In the genomic region with DNA sequence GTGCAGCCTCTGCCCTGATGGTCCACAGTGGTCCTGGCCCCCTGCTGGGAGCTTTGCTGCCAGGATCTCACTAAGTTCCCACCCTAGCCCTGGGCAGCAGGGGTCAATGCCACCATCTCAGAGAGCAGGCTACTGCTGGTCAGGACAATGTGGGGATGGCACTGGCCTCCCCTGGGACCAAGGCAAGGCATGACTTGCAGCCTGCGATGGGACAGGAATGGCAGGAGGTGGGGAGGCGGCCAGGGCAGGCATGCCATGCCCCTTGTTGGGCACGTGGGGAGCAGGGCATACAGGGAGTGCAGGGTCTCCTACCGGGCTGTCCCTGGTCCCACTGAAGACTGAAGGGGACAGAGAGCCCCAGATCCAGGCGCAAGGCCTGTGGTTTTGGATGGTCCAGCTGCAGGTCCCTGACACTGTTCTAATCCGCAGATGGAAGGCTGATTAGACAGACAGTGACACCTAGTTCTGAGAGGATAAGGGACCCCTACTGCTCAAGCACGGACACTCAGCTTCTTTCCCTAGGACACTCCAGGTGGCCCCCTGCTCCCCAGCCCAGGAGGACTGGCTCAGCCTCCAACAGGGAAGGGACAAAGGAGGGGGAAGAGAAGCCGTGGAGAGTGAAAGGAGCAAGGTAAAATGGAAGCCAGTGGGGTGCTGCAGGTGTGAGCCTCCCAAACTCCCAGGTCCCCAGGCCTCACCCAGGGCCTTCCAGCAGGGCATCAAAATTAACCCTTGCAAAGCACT, we compare ENCODE assay signal across 1 cellular context.
TF ChIP-seq lines count a peak whose summit lies in the region.

No MANE protein-coding gene starts in this region.

TF ChIP-seq in GM23338, 12 proteins besides CTCF, POLR2A, EP300 and RAD21 (continued from another document):
- TF ChIP-seq, protein P1, sequence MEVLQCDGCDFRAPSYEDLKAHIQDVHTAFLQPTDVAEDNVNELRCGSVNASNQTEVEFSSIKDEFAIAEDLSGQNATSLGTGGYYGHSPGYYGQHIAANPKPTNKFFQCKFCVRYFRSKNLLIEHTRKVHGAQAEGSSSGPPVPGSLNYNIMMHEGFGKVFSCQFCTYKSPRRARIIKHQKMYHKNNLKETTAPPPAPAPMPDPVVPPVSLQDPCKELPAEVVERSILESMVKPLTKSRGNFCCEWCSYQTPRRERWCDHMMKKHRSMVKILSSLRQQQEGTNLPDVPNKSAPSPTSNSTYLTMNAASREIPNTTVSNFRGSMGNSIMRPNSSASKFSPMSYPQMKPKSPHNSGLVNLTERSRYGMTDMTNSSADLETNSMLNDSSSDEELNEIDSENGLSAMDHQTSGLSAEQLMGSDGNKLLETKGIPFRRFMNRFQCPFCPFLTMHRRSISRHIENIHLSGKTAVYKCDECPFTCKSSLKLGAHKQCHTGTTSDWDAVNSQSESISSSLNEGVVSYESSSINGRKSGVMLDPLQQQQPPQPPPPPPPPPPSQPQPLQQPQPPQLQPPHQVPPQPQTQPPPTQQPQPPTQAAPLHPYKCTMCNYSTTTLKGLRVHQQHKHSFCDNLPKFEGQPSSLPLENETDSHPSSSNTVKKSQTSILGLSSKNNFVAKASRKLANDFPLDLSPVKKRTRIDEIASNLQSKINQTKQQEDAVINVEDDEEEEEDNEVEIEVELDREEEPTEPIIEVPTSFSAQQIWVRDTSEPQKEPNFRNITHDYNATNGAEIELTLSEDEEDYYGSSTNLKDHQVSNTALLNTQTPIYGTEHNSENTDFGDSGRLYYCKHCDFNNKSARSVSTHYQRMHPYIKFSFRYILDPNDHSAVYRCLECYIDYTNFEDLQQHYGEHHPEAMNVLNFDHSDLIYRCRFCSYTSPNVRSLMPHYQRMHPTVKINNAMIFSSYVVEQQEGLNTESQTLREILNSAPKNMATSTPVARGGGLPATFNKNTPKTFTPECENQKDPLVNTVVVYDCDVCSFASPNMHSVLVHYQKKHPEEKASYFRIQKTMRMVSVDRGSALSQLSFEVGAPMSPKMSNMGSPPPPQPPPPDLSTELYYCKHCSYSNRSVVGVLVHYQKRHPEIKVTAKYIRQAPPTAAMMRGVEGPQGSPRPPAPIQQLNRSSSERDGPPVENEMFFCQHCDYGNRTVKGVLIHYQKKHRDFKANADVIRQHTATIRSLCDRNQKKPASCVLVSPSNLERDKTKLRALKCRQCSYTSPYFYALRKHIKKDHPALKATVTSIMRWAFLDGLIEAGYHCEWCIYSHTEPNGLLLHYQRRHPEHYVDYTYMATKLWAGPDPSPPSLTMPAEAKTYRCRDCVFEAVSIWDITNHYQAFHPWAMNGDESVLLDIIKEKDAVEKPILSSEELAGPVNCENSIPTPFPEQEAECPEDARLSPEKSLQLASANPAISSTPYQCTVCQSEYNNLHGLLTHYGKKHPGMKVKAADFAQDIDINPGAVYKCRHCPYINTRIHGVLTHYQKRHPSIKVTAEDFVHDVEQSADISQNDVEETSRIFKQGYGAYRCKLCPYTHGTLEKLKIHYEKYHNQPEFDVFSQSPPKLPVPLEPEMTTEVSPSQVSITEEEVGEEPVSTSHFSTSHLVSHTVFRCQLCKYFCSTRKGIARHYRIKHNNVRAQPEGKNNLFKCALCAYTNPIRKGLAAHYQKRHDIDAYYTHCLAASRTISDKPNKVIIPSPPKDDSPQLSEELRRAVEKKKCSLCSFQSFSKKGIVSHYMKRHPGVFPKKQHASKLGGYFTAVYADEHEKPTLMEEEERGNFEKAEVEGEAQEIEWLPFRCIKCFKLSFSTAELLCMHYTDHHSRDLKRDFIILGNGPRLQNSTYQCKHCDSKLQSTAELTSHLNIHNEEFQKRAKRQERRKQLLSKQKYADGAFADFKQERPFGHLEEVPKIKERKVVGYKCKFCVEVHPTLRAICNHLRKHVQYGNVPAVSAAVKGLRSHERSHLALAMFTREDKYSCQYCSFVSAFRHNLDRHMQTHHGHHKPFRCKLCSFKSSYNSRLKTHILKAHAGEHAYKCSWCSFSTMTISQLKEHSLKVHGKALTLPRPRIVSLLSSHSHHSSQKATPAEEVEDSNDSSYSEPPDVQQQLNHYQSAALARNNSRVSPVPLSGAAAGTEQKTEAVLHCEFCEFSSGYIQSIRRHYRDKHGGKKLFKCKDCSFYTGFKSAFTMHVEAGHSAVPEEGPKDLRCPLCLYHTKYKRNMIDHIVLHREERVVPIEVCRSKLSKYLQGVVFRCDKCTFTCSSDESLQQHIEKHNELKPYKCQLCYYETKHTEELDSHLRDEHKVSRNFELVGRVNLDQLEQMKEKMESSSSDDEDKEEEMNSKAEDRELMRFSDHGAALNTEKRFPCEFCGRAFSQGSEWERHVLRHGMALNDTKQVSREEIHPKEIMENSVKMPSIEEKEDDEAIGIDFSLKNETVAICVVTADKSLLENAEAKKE (CRISPR knock-in tag; IDR thresholded peaks at IDR 0.05), result no peak
- TF ChIP-seq, protein P2, sequence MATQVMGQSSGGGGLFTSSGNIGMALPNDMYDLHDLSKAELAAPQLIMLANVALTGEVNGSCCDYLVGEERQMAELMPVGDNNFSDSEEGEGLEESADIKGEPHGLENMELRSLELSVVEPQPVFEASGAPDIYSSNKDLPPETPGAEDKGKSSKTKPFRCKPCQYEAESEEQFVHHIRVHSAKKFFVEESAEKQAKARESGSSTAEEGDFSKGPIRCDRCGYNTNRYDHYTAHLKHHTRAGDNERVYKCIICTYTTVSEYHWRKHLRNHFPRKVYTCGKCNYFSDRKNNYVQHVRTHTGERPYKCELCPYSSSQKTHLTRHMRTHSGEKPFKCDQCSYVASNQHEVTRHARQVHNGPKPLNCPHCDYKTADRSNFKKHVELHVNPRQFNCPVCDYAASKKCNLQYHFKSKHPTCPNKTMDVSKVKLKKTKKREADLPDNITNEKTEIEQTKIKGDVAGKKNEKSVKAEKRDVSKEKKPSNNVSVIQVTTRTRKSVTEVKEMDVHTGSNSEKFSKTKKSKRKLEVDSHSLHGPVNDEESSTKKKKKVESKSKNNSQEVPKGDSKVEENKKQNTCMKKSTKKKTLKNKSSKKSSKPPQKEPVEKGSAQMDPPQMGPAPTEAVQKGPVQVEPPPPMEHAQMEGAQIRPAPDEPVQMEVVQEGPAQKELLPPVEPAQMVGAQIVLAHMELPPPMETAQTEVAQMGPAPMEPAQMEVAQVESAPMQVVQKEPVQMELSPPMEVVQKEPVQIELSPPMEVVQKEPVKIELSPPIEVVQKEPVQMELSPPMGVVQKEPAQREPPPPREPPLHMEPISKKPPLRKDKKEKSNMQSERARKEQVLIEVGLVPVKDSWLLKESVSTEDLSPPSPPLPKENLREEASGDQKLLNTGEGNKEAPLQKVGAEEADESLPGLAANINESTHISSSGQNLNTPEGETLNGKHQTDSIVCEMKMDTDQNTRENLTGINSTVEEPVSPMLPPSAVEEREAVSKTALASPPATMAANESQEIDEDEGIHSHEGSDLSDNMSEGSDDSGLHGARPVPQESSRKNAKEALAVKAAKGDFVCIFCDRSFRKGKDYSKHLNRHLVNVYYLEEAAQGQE (IDR thresholded peaks at IDR 0.05; ENCODE audit: unreplicated experiment), result no peak
- TF ChIP-seq, protein P3, sequence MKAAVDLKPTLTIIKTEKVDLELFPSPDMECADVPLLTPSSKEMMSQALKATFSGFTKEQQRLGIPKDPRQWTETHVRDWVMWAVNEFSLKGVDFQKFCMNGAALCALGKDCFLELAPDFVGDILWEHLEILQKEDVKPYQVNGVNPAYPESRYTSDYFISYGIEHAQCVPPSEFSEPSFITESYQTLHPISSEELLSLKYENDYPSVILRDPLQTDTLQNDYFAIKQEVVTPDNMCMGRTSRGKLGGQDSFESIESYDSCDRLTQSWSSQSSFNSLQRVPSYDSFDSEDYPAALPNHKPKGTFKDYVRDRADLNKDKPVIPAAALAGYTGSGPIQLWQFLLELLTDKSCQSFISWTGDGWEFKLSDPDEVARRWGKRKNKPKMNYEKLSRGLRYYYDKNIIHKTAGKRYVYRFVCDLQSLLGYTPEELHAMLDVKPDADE (IDR thresholded peaks at IDR 0.05), result no peak
- TF ChIP-seq POLR2AphosphoS5 (IDR thresholded peaks at IDR 0.05; ENCODE audit: low read depth) (no peak), CREB1 (CRISPR knock-in tag; IDR thresholded peaks at IDR 0.05; ENCODE audit: low read depth) (no peak), STAT1 (IDR thresholded peaks at IDR 0.05; ENCODE audit: unreplicated experiment) (no peak)
